Comparison of ENCODE assay signal across 1 cellular context in the genomic region with DNA sequence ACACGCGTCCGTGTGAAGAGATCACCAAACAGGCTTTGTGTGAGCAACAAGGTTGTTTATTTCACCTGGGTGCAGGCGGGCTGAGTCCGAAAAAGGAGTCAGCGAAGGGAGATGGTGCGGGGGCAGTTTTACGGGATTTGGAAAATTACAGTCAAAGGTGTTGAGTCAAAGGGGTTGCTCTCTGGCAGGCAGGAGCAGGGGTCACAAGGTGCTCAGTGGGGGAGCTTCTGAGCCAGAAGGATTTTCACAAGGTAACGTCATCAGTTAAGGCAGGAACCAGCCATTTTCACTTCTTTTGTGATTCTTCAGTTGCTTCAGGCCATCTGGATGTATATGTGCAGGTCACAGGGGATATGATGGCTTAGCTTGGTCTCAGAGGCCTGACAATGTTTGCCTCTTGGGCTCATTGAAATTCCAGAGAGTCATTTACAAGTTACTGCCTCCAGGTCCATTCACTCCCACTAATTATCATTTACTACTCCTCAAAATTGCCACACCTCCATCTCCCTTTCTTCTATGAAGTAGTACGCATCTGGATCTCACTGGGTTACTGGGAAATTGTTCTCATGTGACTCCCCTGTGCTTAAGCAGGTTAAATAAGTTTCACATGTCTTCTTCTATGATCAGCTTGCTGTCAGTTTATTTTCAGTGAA.
TF ChIP-seq lines count a peak whose summit lies in the region.

No MANE protein-coding gene starts in this region.

TF ChIP-seq in HepG2, 621 proteins besides CTCF, POLR2A, EP300 and RAD21:
- TF ChIP-seq POLR2G (IDR thresholded peaks at IDR 0.05; ENCODE audit: low read depth, low read length), result peak; percentile 45; the same call in 1 of the 2 replicates
